8 cellular contexts compared by ENCODE assay signal in genomic region chr17:75525806-75526554, GRCh38. TPM values are rescaled to one million over a fixed set of nuclear protein-coding genes. Genes with fewer than 3 reads are reported as not detected.
DNase-seq lines count a peak whose midpoint lies in the region; ATAC-seq and TF ChIP-seq lines count a peak whose summit lies in the region.

No MANE protein-coding gene starts in this region.

- peak overlapping the region; percentile 53 to 67 for H3K4me3 ChIP-seq in muscle layer of duodenum (ENCODE audit: low read depth in 1 of 2, low read length in 2 of 2)

- H3K36me3 ChIP-seq in muscle layer of duodenum (ENCODE audit: control insufficient read depth in 1 of 2, insufficient read depth in 2 of 2, low read length in 2 of 2), result peaks cover 0 to 13% of the 10 kb centered on the region in 2 donors

- ATAC-seq in HG03520 (IDR thresholded peaks at IDR 0.05; ENCODE audit: unreplicated experiment), result no peak
- ATAC-seq in GM18505 (IDR thresholded peaks at IDR 0.05; ENCODE audit: unreplicated experiment), result no peak

- H3K27me3 ChIP-seq in muscle layer of duodenum (ENCODE audit: low read depth, low read length), result no peaks in the 10 kb centered on the region

- H3K36me3 Mint-ChIP-seq in chondrocyte (ENCODE audit: low read depth), result no peaks in the 10 kb centered on the region

- H3K4me3 Mint-ChIP-seq in chondrocyte (ENCODE audit: unreplicated experiment), result peak overlapping the region; percentile 49

- peaks cover 3 to 19% of the 10 kb centered on the region in 2 donors for H3K4me1 ChIP-seq in muscle layer of duodenum (ENCODE audit: control insufficient read depth in 1 of 2, insufficient read depth in 2 of 2, low read length in 2 of 2)

- H3K27me3 Mint-ChIP-seq in chondrocyte (ENCODE audit: low read depth), result peaks cover 2% of the 10 kb centered on the region

- no peak for TF ChIP-seq RAD21 in Ishikawa (IDR thresholded peaks at IDR 0.05; ENCODE audit: low read depth)

- H3K27ac ChIP-seq in muscle layer of duodenum (ENCODE audit: low read length), result peak overlapping the region; percentile 77

- peaks cover 4% of the 10 kb centered on the region for H3K4me1 Mint-ChIP-seq in chondrocyte (ENCODE audit: low read depth)

- peak; percentile 22; the same call in 1 of the 2 replicates for TF ChIP-seq EP300 in Ishikawa (IDR thresholded peaks at IDR 0.05; ENCODE audit: borderline replicate concordance)

- TF ChIP-seq CTCF in chondrocyte (IDR thresholded peaks at IDR 0.05), result no peak

- H3K9me3 Mint-ChIP-seq in chondrocyte (ENCODE audit: low read depth), result no peaks in the 10 kb centered on the region

- no peak for TF ChIP-seq POLR2A in GM18505 (IDR thresholded peaks at IDR 0.05; ENCODE audit: borderline replicate concordance, extremely low read depth, insufficient read depth, insufficient read length)

- no peak overlapping the region for H3K27ac Mint-ChIP-seq in chondrocyte (ENCODE audit: unreplicated experiment)

- H3K9me3 ChIP-seq in muscle layer of duodenum (ENCODE audit: control insufficient read depth in 1 of 2, low read length in 2 of 2), result no peaks in the 10 kb centered on the region

- DNase-seq in NCI-H2171 treated with DMSO at 0.1 percent for 48 hours (lab: John Stamatoyannopoulos, UW) (peak; percentile 21), NCI-H2171 (lab: John Stamatoyannopoulos, UW) (no peak), chondrocyte (ENCODE audit: low spot score) (no peak), hepatic stellate cell (ENCODE audit: low spot score) (no peak)

TF ChIP-seq in Ishikawa, 13 proteins besides CTCF, POLR2A, EP300 and RAD21:
- TF ChIP-seq FOXM1 (IDR thresholded peaks at IDR 0.05; ENCODE audit: borderline replicate concordance, low read depth) (no peak), USF1 (IDR thresholded peaks at IDR 0.05) (no peak), TAF1 (IDR thresholded peaks at IDR 0.05; ENCODE audit: low read depth) (no peak), MAX (IDR thresholded peaks at IDR 0.05) (peak; percentile 75), ZBTB7A (IDR thresholded peaks at IDR 0.05; ENCODE audit: low read depth) (peak; percentile 47; the same call in 1 of the 2 replicates), TCF12 (IDR thresholded peaks at IDR 0.05; ENCODE audit: low read depth) (peak; percentile 20; the same call in 1 of the 2 replicates), TEAD4 (IDR thresholded peaks at IDR 0.05) (no peak), YY1 (IDR thresholded peaks at IDR 0.05; ENCODE audit: low read depth) (0 out of 2 replicates have a peak, but pooled peaks have one; percentile 10), CREB1 (IDR thresholded peaks at IDR 0.05; ENCODE audit: low read depth) (no peak), CEBPB (IDR thresholded peaks at IDR 0.05) (peak; percentile 45; the same call in 1 of the 2 replicates), NFIC (IDR thresholded peaks at IDR 0.05) (0 out of 2 replicates have a peak, but pooled peaks have one; percentile 4), EGR1 (IDR thresholded peaks at IDR 0.05) (no peak)
- TF ChIP-seq, protein P1, sequence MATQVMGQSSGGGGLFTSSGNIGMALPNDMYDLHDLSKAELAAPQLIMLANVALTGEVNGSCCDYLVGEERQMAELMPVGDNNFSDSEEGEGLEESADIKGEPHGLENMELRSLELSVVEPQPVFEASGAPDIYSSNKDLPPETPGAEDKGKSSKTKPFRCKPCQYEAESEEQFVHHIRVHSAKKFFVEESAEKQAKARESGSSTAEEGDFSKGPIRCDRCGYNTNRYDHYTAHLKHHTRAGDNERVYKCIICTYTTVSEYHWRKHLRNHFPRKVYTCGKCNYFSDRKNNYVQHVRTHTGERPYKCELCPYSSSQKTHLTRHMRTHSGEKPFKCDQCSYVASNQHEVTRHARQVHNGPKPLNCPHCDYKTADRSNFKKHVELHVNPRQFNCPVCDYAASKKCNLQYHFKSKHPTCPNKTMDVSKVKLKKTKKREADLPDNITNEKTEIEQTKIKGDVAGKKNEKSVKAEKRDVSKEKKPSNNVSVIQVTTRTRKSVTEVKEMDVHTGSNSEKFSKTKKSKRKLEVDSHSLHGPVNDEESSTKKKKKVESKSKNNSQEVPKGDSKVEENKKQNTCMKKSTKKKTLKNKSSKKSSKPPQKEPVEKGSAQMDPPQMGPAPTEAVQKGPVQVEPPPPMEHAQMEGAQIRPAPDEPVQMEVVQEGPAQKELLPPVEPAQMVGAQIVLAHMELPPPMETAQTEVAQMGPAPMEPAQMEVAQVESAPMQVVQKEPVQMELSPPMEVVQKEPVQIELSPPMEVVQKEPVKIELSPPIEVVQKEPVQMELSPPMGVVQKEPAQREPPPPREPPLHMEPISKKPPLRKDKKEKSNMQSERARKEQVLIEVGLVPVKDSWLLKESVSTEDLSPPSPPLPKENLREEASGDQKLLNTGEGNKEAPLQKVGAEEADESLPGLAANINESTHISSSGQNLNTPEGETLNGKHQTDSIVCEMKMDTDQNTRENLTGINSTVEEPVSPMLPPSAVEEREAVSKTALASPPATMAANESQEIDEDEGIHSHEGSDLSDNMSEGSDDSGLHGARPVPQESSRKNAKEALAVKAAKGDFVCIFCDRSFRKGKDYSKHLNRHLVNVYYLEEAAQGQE (IDR thresholded peaks at IDR 0.05; ENCODE audit: low read depth), result no peak

RNA-seq across cellular contexts. Expression of gene LLGL2, which starts 0.5 kb away (rescaled TPM):
- 1.4 to 1.8 TPM (median 1.5 TPM) in 3 replicates for total RNA-seq in chondrocyte

RNA-seq across cellular contexts. Expression of gene TSEN54, which starts 9.7 kb away (rescaled TPM):
- total RNA-seq in chondrocyte, result 11.0 to 14.6 TPM (median 12.2 TPM) in 3 replicates

RNA-seq across cellular contexts. Expression of gene CASKIN2, which starts 10.6 kb away (rescaled TPM):
- 27.1 to 30.4 TPM (median 30.3 TPM) in 3 replicates for total RNA-seq in chondrocyte
